8 cellular contexts compared by ENCODE assay signal in the genomic region with DNA sequence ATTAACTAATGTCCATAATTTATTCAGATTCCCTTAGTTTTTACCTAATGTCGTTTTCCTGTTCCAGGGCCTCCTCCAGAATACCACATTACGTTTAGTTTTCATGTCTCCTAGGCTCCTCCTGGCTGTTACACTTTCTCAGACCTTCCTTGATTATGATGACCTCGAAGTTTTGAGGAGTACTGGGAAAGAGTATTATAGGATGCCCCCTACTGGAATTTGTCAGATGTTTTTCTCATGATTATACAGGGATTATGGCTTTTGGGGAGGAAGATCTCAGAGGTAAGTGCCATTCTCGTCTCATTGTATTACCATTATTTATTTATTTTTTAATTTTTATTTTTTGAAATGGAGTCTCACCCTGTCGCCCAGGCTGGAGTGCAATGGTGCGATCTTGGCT. TPM values are rescaled to one million over a fixed set of nuclear protein-coding genes. Genes with fewer than 3 reads are reported as not detected.
DNase-seq lines count a peak whose midpoint lies in the region.

No MANE protein-coding gene starts in this region.

- peak; percentile 45 for DNase-seq in DMS 273 (lab: John Stamatoyannopoulos, UW; ENCODE audit: unreplicated experiment)
- DNase-seq in DMS 273 treated with DMSO at 0.1 percent for 48 hours (lab: John Stamatoyannopoulos, UW), result no peak
- peak; percentile 56 for DNase-seq in NCI-H69 (lab: John Stamatoyannopoulos, UW)
- peak; percentile 59 for DNase-seq in dermis blood vessel endothelial cell
- peak; percentile 46 for DNase-seq in myocyte (ENCODE audit: low read depth)
- DNase-seq in OCI-M2 (lab: John Stamatoyannopoulos, UW; ENCODE audit: unreplicated experiment), result no peak
- no peak for DNase-seq in nucleus accumbens (lab: John Stamatoyannopoulos, UW)
- no peak for DNase-seq in activated CD4-positive, CD25-positive, alpha-beta regulatory T cell treated with anti-CD3 and anti-CD28 coated beads, Interleukin-2, amount 50 U/mL, for 72 hours

RNA-seq across cellular contexts. Expression of a gene that starts 17.7 kb away (rescaled TPM):
- total RNA-seq in dermis blood vessel endothelial cell (0.19 and 1.4 TPM in 2 replicates), myocyte (85.7 and 119 TPM in 2 replicates)
- 129 TPM for polyA plus RNA-seq in myocyte (2012)

RNA-seq across cellular contexts. Expression of a gene that starts 24.6 kb away (rescaled TPM):
- total RNA-seq in dermis blood vessel endothelial cell (8.0 and 15.3 TPM in 2 replicates), myocyte (55.7 and 79.8 TPM in 2 replicates)
- 47.5 TPM for polyA plus RNA-seq in myocyte (2012)

RNA-seq across cellular contexts. Expression of a gene that starts 49.4 kb away (rescaled TPM):
- total RNA-seq in dermis blood vessel endothelial cell, result 2.0 TPM in 2 replicates
- total RNA-seq in myocyte, result 203 and 282 TPM in 2 replicates
- polyA plus RNA-seq in myocyte (2012), result 183 TPM

Comparison
In these comparisons a context has a peak if more than half of its experiments do, and no peak if none do; other contexts are left out.
1. DNase-seq: peak in DMS 273 (single experiment), NCI-H69 (single experiment), dermis blood vessel endothelial cell (single experiment) and myocyte (single experiment); none in DMS 273 treated with DMSO at 0.1 percent for 48 hours (single experiment), OCI-M2 (single experiment), nucleus accumbens (0 of 56) and activated CD4-positive, CD25-positive, alpha-beta regulatory T cell treated with anti-CD3 and anti-CD28 coated beads, Interleukin-2, amount 50 U/mL, for 72 hours (single experiment).
2. RNA of a gene that starts 17.7 kb away (total RNA-seq): 85.7 to 119 TPM in myocyte; 0.19 to 1.4 TPM in dermis blood vessel endothelial cell; every median in the first group is over 10 times any median in the second.
3. RNA of a gene that starts 49.4 kb away (total RNA-seq): 203 to 282 TPM in myocyte; 2.0 TPM in dermis blood vessel endothelial cell; every median in the first group is over 10 times any median in the second.